In the genomic region with DNA sequence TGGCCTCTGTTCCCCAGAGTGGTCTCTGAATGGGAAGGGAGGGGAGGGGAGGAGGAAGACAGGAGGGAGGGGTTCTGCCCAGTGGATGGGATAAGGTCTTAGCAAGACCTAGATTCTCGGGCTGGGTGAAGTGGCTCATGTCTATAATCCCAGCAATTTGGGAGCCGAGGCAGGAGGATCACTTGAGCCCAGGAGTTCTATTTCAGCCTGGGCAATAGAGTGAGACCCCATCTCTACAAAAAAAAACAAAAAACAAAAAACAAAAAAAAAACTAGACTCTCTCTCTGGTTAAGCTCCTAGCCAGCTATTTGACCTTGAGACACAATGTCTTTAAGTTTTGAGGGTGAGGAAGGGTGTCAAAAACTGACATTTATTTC, we compare ENCODE assay signal across 16 cellular contexts. TPM values are rescaled to one million over a fixed set of nuclear protein-coding genes. Genes with fewer than 3 reads are reported as not detected.
DNase-seq lines count a peak whose midpoint lies in the region; ATAC-seq, FAIRE-seq and TF ChIP-seq lines count a peak whose summit lies in the region.
"Had no signal": no experiment of that assay in that cellular context is flagged by ENCODE, and none has a peak within 500 bp of the region (broad histone marks: within the 10 kb centered on the region; RNA-seq: fewer than 3 reads in every experiment).

No MANE protein-coding gene starts in this region.

- H3K27me3 ChIP-seq in HepG2 (ENCODE audit: control insufficient read depth in 1 of 2, insufficient read depth in 2 of 2, low read length in 2 of 2), result no peaks in the 10 kb centered on the region
- no peaks in the 10 kb centered on the region for H3K27me3 ChIP-seq in right lobe of liver
- H3K27me3 ChIP-seq in trophoblast cell (ENCODE audit: insufficient read depth, low read length), result no peaks in the 10 kb centered on the region
- no peaks in the 10 kb centered on the region for H3K27me3 ChIP-seq in aorta (ENCODE audit: control insufficient read depth in 1 of 2, insufficient read depth in 2 of 2, low read length in 1 of 2)

- H3K9me3 ChIP-seq in HepG2 (ENCODE audit: low read length), result no peaks in the 10 kb centered on the region
- H3K9me3 ChIP-seq in right lobe of liver, result no peaks in the 10 kb centered on the region
- no peaks in the 10 kb centered on the region for H3K9me3 ChIP-seq in trophoblast cell (ENCODE audit: insufficient read depth, low read depth, low read length)
- no peaks in the 10 kb centered on the region for H3K9me3 ChIP-seq in aorta (ENCODE audit: control insufficient read depth, low read length)

- peaks cover 25% of the 10 kb centered on the region for H3K79me1 ChIP-seq in trophoblast cell (ENCODE audit: low read length)

- no peak for TF ChIP-seq EP300 in HepG2 (IDR thresholded peaks at IDR 0.05; ENCODE audit: low read depth in 2 of 2, low read length in 2 of 2)
- no peak for TF ChIP-seq EP300 in HepG2 (CRISPR knock-in tag; IDR thresholded peaks at IDR 0.05; ENCODE audit: borderline replicate concordance)

- peak overlapping the region; percentile 59 for H2BK12ac ChIP-seq in trophoblast cell (ENCODE audit: low read length)

- no peak overlapping the region for H4K8ac ChIP-seq in trophoblast cell (ENCODE audit: low read depth, low read length)

- no peak for TF ChIP-seq RAD21 in HepG2 (CRISPR knock-in tag; IDR thresholded peaks at IDR 0.05)

- no peaks in the 10 kb centered on the region for H3K36me3 ChIP-seq in HepG2 (replicated peaks in 1 of 2; ENCODE audit: control insufficient read depth in 1 of 2, insufficient read depth in 2 of 2, low read length in 2 of 2)
- no peaks in the 10 kb centered on the region for H3K36me3 ChIP-seq in right lobe of liver
- no peaks in the 10 kb centered on the region for H3K36me3 ChIP-seq in trophoblast cell (ENCODE audit: control insufficient read depth in 1 of 2, insufficient read depth in 2 of 2, low read length in 2 of 2)
- no peaks in the 10 kb centered on the region for H3K36me3 ChIP-seq in aorta (ENCODE audit: control insufficient read depth in 1 of 2, insufficient read depth in 2 of 2, low read length in 1 of 2)
- H3K36me3 ChIP-seq: WERI-Rb-1 had no signal

- no peak overlapping the region for H3K4ac ChIP-seq in trophoblast cell (ENCODE audit: low read depth, low read length)

- H2AK5ac ChIP-seq in trophoblast cell (ENCODE audit: low read length), result no peak overlapping the region

- H3K27ac ChIP-seq in HepG2 (ENCODE audit: extremely low read length, insufficient read depth, low read length) (peak overlapping the region; percentile 57), right lobe of liver (peak overlapping the region in 1 of 3 donors; percentile 18), epithelial cell of prostate (peak overlapping the region; percentile 100), trophoblast cell (ENCODE audit: low read depth, low read length) (peak overlapping the region; percentile 67), aorta (ENCODE audit: low read depth in 1 of 2, low read length in 2 of 2) (peak overlapping the region; percentile 83 to 92)
- H3K27ac ChIP-seq: WERI-Rb-1 had no signal

- peak overlapping the region; percentile 5 for H2BK5ac ChIP-seq in trophoblast cell (ENCODE audit: low read depth, low read length, poor library complexity)

- FAIRE-seq in HepG2 (lab: Jason Lieb, UNC), result no peak
- FAIRE-seq: GM12892 had no signal

- no peak overlapping the region for H2AFZ ChIP-seq in HepG2 (ENCODE audit: low read length)
- no peak overlapping the region for H2AFZ ChIP-seq in trophoblast cell (ENCODE audit: insufficient read depth, low read length, poor library complexity)

- peak overlapping the region; percentile 53 for H3K4me2 ChIP-seq in HepG2 (ENCODE audit: low read depth, low read length)
- H3K4me2 ChIP-seq in trophoblast cell (ENCODE audit: low read length), result no peak overlapping the region

- DNase-seq in HepG2 (ENCODE audit: low spot score) (no peak), right lobe of liver (no peak), epithelial cell of prostate (ENCODE audit: low read depth, low spot score) (no peak), trophoblast cell (no peak), aorta (no peak), C1 segment of cervical spinal cord (lab: John Stamatoyannopoulos, UW) (no peak), kidney tubule cell (ENCODE audit: low spot score) (no peak)
- DNase-seq: activated effector memory CD4-positive, alpha-beta T cell treated with anti-CD3 and anti-CD28 coated beads, Interleukin-2, amount 50 U/mL, for 16 hours; NCI-H2029; NCI-H510A; WERI-Rb-1 had no signal

- H4K20me1 ChIP-seq in HepG2 (ENCODE audit: insufficient read depth, low read length), result no peaks in the 10 kb centered on the region

- BruUV-seq in HepG2 (replicated peaks; lab: Mats Ljungman, UMichigan), result no TSS peak

- peak overlapping the region; percentile 7; the same call in 1 of the 2 replicates for H3K9ac ChIP-seq in HepG2 (ENCODE audit: insufficient read depth, low read depth, low read length)
- no peak overlapping the region for H3K9ac ChIP-seq in trophoblast cell (ENCODE audit: low read length)

- POLR2A ChIA-PET in HepG2 (lab: Yijun Ruan, JAX), result interaction anchor here (0.6 to 1.4 kb wide), 3 partner anchors 33 to 38 kb away, joined by 3 to 8 read pairs (median 3); no protein-coding TSS in a partner anchor

- intact Hi-C loops in HepG2 (cut with micrococcal nuclease; ENCODE audit: unreplicated experiment), result loop anchor here (1.0 kb wide), 1 partner anchor 17 kb away; no protein-coding TSS in a partner anchor
- intact Hi-C loops in right lobe of liver (cut with DNase I), result no loop called here
- intact Hi-C loops in aorta (cut with DNase I), result loop anchor here in 1 of 2 donors (5.0 to 10.0 kb wide), 2 partner anchors 99 to 151 kb away; no protein-coding TSS in a partner anchor

- in situ Hi-C loops in HepG2 (cut with HindIII; ENCODE audit: extremely low pct_ligation_motif_present, low pct_unique_long_range_greater_than_20kb), result no loop called here

- ATAC-seq in HepG2 (no peak), right lobe of liver (no peak), aorta (ENCODE audit: low FRiP score) (no peak), GM21529 (IDR thresholded peaks at IDR 0.05; ENCODE audit: unreplicated experiment) (no peak)

- TF ChIP-seq POLR2A in HepG2 (IDR thresholded peaks at IDR 0.05; ENCODE audit: insufficient read depth in 1 of 2, low read depth in 2 of 2, low read length in 2 of 2) (no peak), right lobe of liver (IDR thresholded peaks at IDR 0.05) (no peak)

- 98% methylated on average over 2 of the region's 2 CpGs for WGBS in HepG2 (ENCODE audit: low lambda C conversion rate)
- 90% methylated on average over 2 of the region's 2 CpGs for WGBS in right lobe of liver (ENCODE audit: insufficient coverage, low coverage, low lambda C conversion rate, missing lambda C conversion rate)
- no CpG with 5 or more reads among the region's 2 CpGs for WGBS in trophoblast cell (ENCODE audit: extremely low coverage, insufficient coverage, insufficient read length)
- WGBS in aorta, 2 donors, result 97 to 100% methylated on average over 2 of the region's 2 CpGs

- H3K23ac ChIP-seq in trophoblast cell (ENCODE audit: low read length), result no peak overlapping the region

- H3K4me1 ChIP-seq in HepG2 (ENCODE audit: insufficient read depth, low read length) (peaks cover 85% of the 10 kb centered on the region), right lobe of liver (peaks cover 0 to 39% (median 5%) of the 10 kb centered on the region in 4 donors), trophoblast cell (ENCODE audit: control insufficient read depth in 1 of 2, insufficient read depth in 2 of 2, low read length in 2 of 2) (peaks cover 27 to 42% of the 10 kb centered on the region in 2 experiments), aorta (ENCODE audit: control insufficient read depth in 1 of 2, insufficient read depth in 2 of 2, low read length in 2 of 2) (peaks cover 1 to 5% of the 10 kb centered on the region in 2 donors)

- H3K14ac ChIP-seq in trophoblast cell (ENCODE audit: low read length), result no peak overlapping the region

- H3K18ac ChIP-seq in trophoblast cell (ENCODE audit: low read length), result no peak overlapping the region

- CTCF ChIA-PET in HepG2 (lab: Yijun Ruan, JAX; ENCODE audit: low intra/inter-chr PET ratio, low total read pairs), result no interaction called here

- H3K4me3 ChIP-seq in HepG2 (replicated peaks in 1 of 3; ENCODE audit: insufficient read depth in 1 of 3, low read depth in 2 of 3, low read length in 3 of 3) (no peak overlapping the region), right lobe of liver (no peak overlapping the region), trophoblast cell (ENCODE audit: low read depth, low read length) (no peak overlapping the region), aorta (ENCODE audit: low read length in 2 of 2) (no peak overlapping the region)

- no peak for TF ChIP-seq CTCF in HepG2 (CRISPR knock-in tag; IDR thresholded peaks at IDR 0.05)
- TF ChIP-seq CTCF in right lobe of liver (IDR thresholded peaks at IDR 0.05), result no peak

- H3K79me2 ChIP-seq in HepG2 (ENCODE audit: insufficient read depth, low read length) (peaks cover 14% of the 10 kb centered on the region), trophoblast cell (ENCODE audit: control insufficient read depth, insufficient read depth, low read length, poor library complexity) (no peaks in the 10 kb centered on the region)

- H4K91ac ChIP-seq in trophoblast cell (ENCODE audit: low read depth, low read length), result peak overlapping the region; percentile 67

- peak overlapping the region; percentile 62 for H2BK120ac ChIP-seq in trophoblast cell (ENCODE audit: insufficient read depth, low read length, poor library complexity)

- no peak overlapping the region for H4K12ac ChIP-seq in trophoblast cell (ENCODE audit: low read depth, low read length)

RNA-seq across cellular contexts. Expression of gene UQCRHL, which starts 11.4 kb away (rescaled TPM):
- total RNA-seq in HepG2 (2016; rRNA removed; fragmentation: Illumina TruSeq; extraction: Trizol) (2.3 and 4.0 TPM in 2 replicates), right lobe of liver (1 to 10 TPM in 2 of 6 experiments, under 1 TPM in 4; 0.42 to 1.1 (median 0.51) TPM), aorta (1 to 10 TPM; 1.2 to 1.3 TPM)
- 1.3 and 1.6 TPM in 2 replicates for total RNA-seq in HepG2 (2016; cell fraction: cytosol; rRNA removed; fragmentation: Illumina TruSeq; extraction: Trizol; ENCODE audit: low read depth)
- total RNA-seq in HepG2 (2016; cell fraction: insoluble cytoplasmic fraction; rRNA removed; fragmentation: Illumina TruSeq; extraction: Trizol), result 2.3 and 4.1 TPM in 2 replicates
- total RNA-seq in HepG2 (2016; cell fraction: membrane; rRNA removed; fragmentation: Illumina TruSeq; extraction: Trizol), result 3.6 and 3.8 TPM in 2 replicates
- 0.72 and 0.87 TPM in 2 replicates for total RNA-seq in HepG2 (2016; cell fraction: nucleus; rRNA removed; fragmentation: Illumina TruSeq; extraction: Trizol)
- polyA plus RNA-seq in HepG2 (2011; rRNA removed) (1.4 and 1.8 TPM in 2 replicates), aorta (1 to 10 TPM; 1.3 to 4.6 TPM)
- 1.3 and 2.6 TPM in 2 replicates for polyA plus RNA-seq in HepG2 (2011; cell fraction: cytosol; rRNA removed)
- 0.59 and 1.3 TPM in 2 replicates for polyA plus RNA-seq in HepG2 (2011; cell fraction: nucleus; rRNA removed)
- 4.4 and 15.0 TPM in 2 replicates for polyA plus RNA-seq in HepG2 (2012)
- polyA plus RNA-seq in HepG2 (2016; cell fraction: cytosol; fragmentation: Illumina TruSeq; extraction: Trizol; ENCODE audit: low read depth), result 3.5 and 3.9 TPM in 2 replicates
- polyA plus RNA-seq in HepG2 (2016; cell fraction: insoluble cytoplasmic fraction; fragmentation: Illumina TruSeq; extraction: Trizol; ENCODE audit: low read depth), result 6.0 and 6.8 TPM in 2 replicates
- polyA plus RNA-seq in HepG2 (2016; cell fraction: membrane; fragmentation: Illumina TruSeq; extraction: Trizol; ENCODE audit: low read depth), result 4.5 and 5.2 TPM in 2 replicates
- polyA plus RNA-seq in HepG2 (2016; cell fraction: nucleus; fragmentation: Illumina TruSeq; extraction: Trizol; ENCODE audit: insufficient read depth, low read depth), result 1.8 and 2.2 TPM in 2 replicates
- polyA minus RNA-seq in HepG2 (2011; rRNA and poly(A)+ RNA removed; ENCODE audit: low replicate concordance), result 1.2 TPM in 1 of 2 replicates, not detected in the other
- 2.5 and 2.8 TPM in 2 replicates for polyA minus RNA-seq in HepG2 (2011; cell fraction: cytosol; rRNA and poly(A)+ RNA removed)
- polyA minus RNA-seq in HepG2 (2011; cell fraction: nucleus; rRNA and poly(A)+ RNA removed), result 0.64 and 0.87 TPM in 2 replicates
- 2.1 TPM in 2 replicates for polyA plus RNA-seq in trophoblast cell (2013)

RNA-seq across cellular contexts. Expression of gene FBLIM1, which starts 37.5 kb away (rescaled TPM):
- total RNA-seq in HepG2 (2016; rRNA removed; fragmentation: Illumina TruSeq; extraction: Trizol) (9.2 and 10.6 TPM in 2 replicates), right lobe of liver (10 to 100 TPM in 1 of 6 experiments, 1 to 10 TPM in 5; 4.0 to 13.1 (median 6.0) TPM), aorta (100 to 1,000 TPM; 418 to 507 TPM)
- total RNA-seq in HepG2 (2016; cell fraction: cytosol; rRNA removed; fragmentation: Illumina TruSeq; extraction: Trizol; ENCODE audit: low read depth), result 2.3 and 2.6 TPM in 2 replicates
- 9.3 and 10.5 TPM in 2 replicates for total RNA-seq in HepG2 (2016; cell fraction: insoluble cytoplasmic fraction; rRNA removed; fragmentation: Illumina TruSeq; extraction: Trizol)
- 7.4 and 8.7 TPM in 2 replicates for total RNA-seq in HepG2 (2016; cell fraction: membrane; rRNA removed; fragmentation: Illumina TruSeq; extraction: Trizol)
- total RNA-seq in HepG2 (2016; cell fraction: nucleus; rRNA removed; fragmentation: Illumina TruSeq; extraction: Trizol), result 4.4 and 5.9 TPM in 2 replicates
- polyA plus RNA-seq in HepG2 (2011; rRNA removed) (23.0 and 24.6 TPM in 2 replicates), aorta (100 to 1,000 TPM; 192 to 584 TPM)
- polyA plus RNA-seq in HepG2 (2011; cell fraction: cytosol; rRNA removed), result 15.7 and 22.9 TPM in 2 replicates
- 22.7 and 27.5 TPM in 2 replicates for polyA plus RNA-seq in HepG2 (2011; cell fraction: nucleus; rRNA removed)
- 2.8 and 7.8 TPM in 2 replicates for polyA plus RNA-seq in HepG2 (2012)
- polyA plus RNA-seq in HepG2 (2016; cell fraction: cytosol; fragmentation: Illumina TruSeq; extraction: Trizol; ENCODE audit: low read depth), result 2.9 and 3.0 TPM in 2 replicates
- 10.8 and 11.3 TPM in 2 replicates for polyA plus RNA-seq in HepG2 (2016; cell fraction: insoluble cytoplasmic fraction; fragmentation: Illumina TruSeq; extraction: Trizol; ENCODE audit: low read depth)
- 6.2 and 6.7 TPM in 2 replicates for polyA plus RNA-seq in HepG2 (2016; cell fraction: membrane; fragmentation: Illumina TruSeq; extraction: Trizol; ENCODE audit: low read depth)
- 17.7 and 20.4 TPM in 2 replicates for polyA plus RNA-seq in HepG2 (2016; cell fraction: nucleus; fragmentation: Illumina TruSeq; extraction: Trizol; ENCODE audit: insufficient read depth, low read depth)
- polyA minus RNA-seq in HepG2 (2011; rRNA and poly(A)+ RNA removed; ENCODE audit: low replicate concordance), result 2.2 and 24.8 TPM in 2 replicates
- polyA minus RNA-seq in HepG2 (2011; cell fraction: cytosol; rRNA and poly(A)+ RNA removed), result 12.1 and 12.4 TPM in 2 replicates
- polyA minus RNA-seq in HepG2 (2011; cell fraction: nucleus; rRNA and poly(A)+ RNA removed), result 8.8 and 10.0 TPM in 2 replicates
- polyA plus RNA-seq in trophoblast cell (2013), result 88.4 and 91.1 TPM in 2 replicates
- total RNA-seq: activated CD8-positive, alpha-beta memory T cell treated with anti-CD3 and anti-CD28 coated beads for 36 hours had no signal

RNA-seq across cellular contexts. Expression of gene SPEN, which starts 51.4 kb away (rescaled TPM):
- total RNA-seq in HepG2 (2016; rRNA removed; fragmentation: Illumina TruSeq; extraction: Trizol) (14.0 and 25.1 TPM in 2 replicates), right lobe of liver (10 to 100 TPM; 13.5 to 33.7 (median 23.2) TPM), aorta (100 to 1,000 TPM in 1 of 2 donors, 10 to 100 TPM in 1; 76.9 to 102 TPM)
- 7.7 and 8.8 TPM in 2 replicates for total RNA-seq in HepG2 (2016; cell fraction: cytosol; rRNA removed; fragmentation: Illumina TruSeq; extraction: Trizol; ENCODE audit: low read depth)
- 10.1 and 21.7 TPM in 2 replicates for total RNA-seq in HepG2 (2016; cell fraction: insoluble cytoplasmic fraction; rRNA removed; fragmentation: Illumina TruSeq; extraction: Trizol)
- 9.3 and 12.9 TPM in 2 replicates for total RNA-seq in HepG2 (2016; cell fraction: membrane; rRNA removed; fragmentation: Illumina TruSeq; extraction: Trizol)
- total RNA-seq in HepG2 (2016; cell fraction: nucleus; rRNA removed; fragmentation: Illumina TruSeq; extraction: Trizol), result 49.3 and 56.0 TPM in 2 replicates
- polyA plus RNA-seq in HepG2 (2011; rRNA removed) (4.8 and 5.0 TPM in 2 replicates), aorta (10 to 100 TPM; 19.8 to 26.4 TPM)
- polyA plus RNA-seq in HepG2 (2011; cell fraction: cytosol; rRNA removed), result 2.8 and 3.3 TPM in 2 replicates
- polyA plus RNA-seq in HepG2 (2011; cell fraction: nucleus; rRNA removed), result 18.8 and 20.8 TPM in 2 replicates
- 21.6 and 23.5 TPM in 2 replicates for polyA plus RNA-seq in HepG2 (2012)
- 0.96 and 1.2 TPM in 2 replicates for polyA plus RNA-seq in HepG2 (2016; cell fraction: cytosol; fragmentation: Illumina TruSeq; extraction: Trizol; ENCODE audit: low read depth)
- polyA plus RNA-seq in HepG2 (2016; cell fraction: insoluble cytoplasmic fraction; fragmentation: Illumina TruSeq; extraction: Trizol; ENCODE audit: low read depth), result 8.1 and 13.9 TPM in 2 replicates
- 2.4 and 4.4 TPM in 2 replicates for polyA plus RNA-seq in HepG2 (2016; cell fraction: membrane; fragmentation: Illumina TruSeq; extraction: Trizol; ENCODE audit: low read depth)
- 82.7 and 94.7 TPM in 2 replicates for polyA plus RNA-seq in HepG2 (2016; cell fraction: nucleus; fragmentation: Illumina TruSeq; extraction: Trizol; ENCODE audit: insufficient read depth, low read depth)
- 26.2 and 39.1 TPM in 2 replicates for polyA minus RNA-seq in HepG2 (2011; rRNA and poly(A)+ RNA removed; ENCODE audit: low replicate concordance)
- polyA minus RNA-seq in HepG2 (2011; cell fraction: cytosol; rRNA and poly(A)+ RNA removed), result 16.2 and 25.1 TPM in 2 replicates
- 33.1 and 35.3 TPM in 2 replicates for polyA minus RNA-seq in HepG2 (2011; cell fraction: nucleus; rRNA and poly(A)+ RNA removed)
- 21.2 and 21.4 TPM in 2 replicates for polyA plus RNA-seq in trophoblast cell (2013)

RNA-seq across cellular contexts. Expression of gene TMEM82, which starts 53.8 kb away (rescaled TPM):
- total RNA-seq in HepG2 (2016; rRNA removed; fragmentation: Illumina TruSeq; extraction: Trizol) (0.29 and 0.97 TPM in 2 replicates), right lobe of liver (10 to 100 TPM; 15.8 to 33.5 (median 19.1) TPM), aorta (not detected)
- 0.71 and 0.79 TPM in 2 replicates for total RNA-seq in HepG2 (2016; cell fraction: cytosol; rRNA removed; fragmentation: Illumina TruSeq; extraction: Trizol; ENCODE audit: low read depth)
- total RNA-seq in HepG2 (2016; cell fraction: insoluble cytoplasmic fraction; rRNA removed; fragmentation: Illumina TruSeq; extraction: Trizol), result 0.43 and 0.58 TPM in 2 replicates
- total RNA-seq in HepG2 (2016; cell fraction: membrane; rRNA removed; fragmentation: Illumina TruSeq; extraction: Trizol), result 0.43 and 0.45 TPM in 2 replicates
- total RNA-seq in HepG2 (2016; cell fraction: nucleus; rRNA removed; fragmentation: Illumina TruSeq; extraction: Trizol), result 0.41 and 0.75 TPM in 2 replicates
- polyA plus RNA-seq in HepG2 (2011; rRNA removed) (0.24 and 0.40 TPM in 2 replicates), aorta (1 to 10 TPM in 1 of 2 donors, not detected in 1; 5.8 TPM)
- 0.28 and 0.51 TPM in 2 replicates for polyA plus RNA-seq in HepG2 (2011; cell fraction: cytosol; rRNA removed)
- 0.58 and 0.85 TPM in 2 replicates for polyA plus RNA-seq in HepG2 (2011; cell fraction: nucleus; rRNA removed)
- 0.32 and 0.44 TPM in 2 replicates for polyA plus RNA-seq in HepG2 (2012)
- 0.60 and 0.79 TPM in 2 replicates for polyA plus RNA-seq in HepG2 (2016; cell fraction: cytosol; fragmentation: Illumina TruSeq; extraction: Trizol; ENCODE audit: low read depth)
- polyA plus RNA-seq in HepG2 (2016; cell fraction: insoluble cytoplasmic fraction; fragmentation: Illumina TruSeq; extraction: Trizol; ENCODE audit: low read depth), result 0.37 and 0.50 TPM in 2 replicates
- polyA plus RNA-seq in HepG2 (2016; cell fraction: membrane; fragmentation: Illumina TruSeq; extraction: Trizol; ENCODE audit: low read depth), result 0.64 and 0.87 TPM in 2 replicates
- 1.1 and 1.5 TPM in 2 replicates for polyA plus RNA-seq in HepG2 (2016; cell fraction: nucleus; fragmentation: Illumina TruSeq; extraction: Trizol; ENCODE audit: insufficient read depth, low read depth)
- 0.92 TPM in 1 of 2 replicates, not detected in the other for polyA minus RNA-seq in HepG2 (2011; rRNA and poly(A)+ RNA removed; ENCODE audit: low replicate concordance)
- polyA minus RNA-seq in HepG2 (2011; cell fraction: cytosol; rRNA and poly(A)+ RNA removed), result 0.44 and 0.59 TPM in 2 replicates
- polyA minus RNA-seq in HepG2 (2011; cell fraction: nucleus; rRNA and poly(A)+ RNA removed), result 0.62 TPM in 1 of 2 replicates, not detected in the other
- 0.06 and 0.08 TPM in 2 replicates for polyA plus RNA-seq in trophoblast cell (2013)
- total RNA-seq: activated CD8-positive, alpha-beta memory T cell treated with anti-CD3 and anti-CD28 coated beads for 36 hours; G401; lung microvascular endothelial cell had no signal

Comparison
In these comparisons a context has a peak if more than half of its experiments do, and no peak if none do; other contexts are left out.
1. RNA of gene FBLIM1, which starts 37.5 kb away (total RNA-seq): 418 to 507 TPM in aorta; 2.3 to 10.6 TPM in HepG2 and 4.0 to 13.1 TPM in right lobe of liver; every median in the first group is over 10 times any median in the second.